Comparison of ENCODE assay signal across 10 cellular contexts in genomic region chr7:74586258-74587200, GRCh38.
DNase-seq lines count a peak whose midpoint lies in the region; ATAC-seq and TF ChIP-seq lines count a peak whose summit lies in the region.
"Had no signal": no experiment of that assay in that cellular context is flagged by ENCODE, and none has a peak within 500 bp of the region (broad histone marks: within the 10 kb centered on the region; RNA-seq: fewer than 3 reads in every experiment).

No MANE protein-coding gene starts in this region.

- H3K9me3 ChIP-seq in parathyroid adenoma (ENCODE audit: control insufficient read depth, low read length): no peaks in the 10 kb centered on the region

- H3K27me3 ChIP-seq in ACC112 (ENCODE audit: insufficient read depth, low read length) (no peaks in the 10 kb centered on the region), parathyroid adenoma (ENCODE audit: control insufficient read depth, insufficient read depth, low read length) (no peaks in the 10 kb centered on the region)

- no peak for TF ChIP-seq CTCF in RWPE1 (conservative IDR thresholded peaks at IDR 0.05; ENCODE audit: low read depth)
- no peak for TF ChIP-seq CTCF in fibroblast of mammary gland (conservative IDR thresholded peaks at IDR 0.05; ENCODE audit: control insufficient read depth, insufficient read depth, low read depth, low read length)
- TF ChIP-seq CTCF in parathyroid adenoma (IDR thresholded peaks at IDR 0.05): no peak

- CTCF ChIA-PET in RWPE1 (lab: Yijun Ruan, JAX): interaction anchor here (0.7 kb wide), 1 partner anchor 57 kb away, joined by 7 read pairs; no protein-coding TSS in a partner anchor

- H3K4me2 ChIP-seq in parathyroid adenoma (ENCODE audit: low read length): no peak overlapping the region

- no peak for ATAC-seq in GM18505 (IDR thresholded peaks at IDR 0.05; ENCODE audit: unreplicated experiment)
- ATAC-seq in HG03095 (IDR thresholded peaks at IDR 0.05; ENCODE audit: unreplicated experiment): no peak
- no peak for ATAC-seq in activated CD4-positive, CD25-positive, alpha-beta regulatory T cell treated with anti-CD3 and anti-CD28 coated beads, Interleukin-2, amount 50 U/mL, for 24 hours

- H3K4me3 ChIP-seq in ACC112 (ENCODE audit: low read depth, low read length): no peak overlapping the region
- no peak overlapping the region for H3K4me3 ChIP-seq in fibroblast of mammary gland (ENCODE audit: control insufficient read depth, low read depth, low read length)
- no peak overlapping the region for H3K4me3 ChIP-seq in parathyroid adenoma (ENCODE audit: low read depth, low read length)

- H2AFZ ChIP-seq in ACC112 (ENCODE audit: low read length, unreplicated experiment) (no peak overlapping the region), parathyroid adenoma (peak overlapping the region; percentile 81)

- TF ChIP-seq POLR2A in GM18505 (IDR thresholded peaks at IDR 0.05; ENCODE audit: borderline replicate concordance, extremely low read depth, insufficient read depth, insufficient read length): no peak

- no peak overlapping the region for H3K9ac ChIP-seq in parathyroid adenoma

- POLR2A ChIA-PET in RWPE1 (lab: Yijun Ruan, JAX; ENCODE audit: low non-redundant PET): interaction anchor here (0.6 kb wide), 1 partner anchor 381 kb away, joined by 7 read pairs; no protein-coding TSS in a partner anchor

- H3K36me3 ChIP-seq in ACC112 (ENCODE audit: insufficient read depth, low read length) (no peaks in the 10 kb centered on the region), parathyroid adenoma (ENCODE audit: control insufficient read depth, insufficient read depth, low read length) (no peaks in the 10 kb centered on the region)

- H3K4me1 ChIP-seq in ACC112 (ENCODE audit: control insufficient read depth, insufficient read depth, low read length, unreplicated experiment): peaks cover 13% of the 10 kb centered on the region
- H3K4me1 ChIP-seq in parathyroid adenoma: peaks cover 30% of the 10 kb centered on the region

- DNase-seq in RWPE1 (ENCODE audit: low spot score): no peak
- DNase-seq in fibroblast of mammary gland (ENCODE audit: low read depth): peak; percentile 25
- no peak for DNase-seq in AG08395 (ENCODE audit: low spot score)
- DNase-seq: activated CD4-positive, alpha-beta T cell treated with anti-CD3 and anti-CD28 coated beads, Interleukin-2, amount 50 U/mL, for 48 hours; NCI-H2107 had no signal

- peak overlapping the region; percentile 49 for H3K27ac ChIP-seq in ACC112 (ENCODE audit: low read depth, low read length)
- H3K27ac ChIP-seq in RWPE1: peak overlapping the region; percentile 96
- peak overlapping the region; percentile 94 for H3K27ac ChIP-seq in parathyroid adenoma

- no peaks in the 10 kb centered on the region for H3K79me2 ChIP-seq in ACC112 (ENCODE audit: control insufficient read depth, insufficient read depth, low read length, unreplicated experiment)
- H3K79me2 ChIP-seq in parathyroid adenoma: no peaks in the 10 kb centered on the region
